Comparison of ENCODE assay signal across 8 cellular contexts in the genomic region with DNA sequence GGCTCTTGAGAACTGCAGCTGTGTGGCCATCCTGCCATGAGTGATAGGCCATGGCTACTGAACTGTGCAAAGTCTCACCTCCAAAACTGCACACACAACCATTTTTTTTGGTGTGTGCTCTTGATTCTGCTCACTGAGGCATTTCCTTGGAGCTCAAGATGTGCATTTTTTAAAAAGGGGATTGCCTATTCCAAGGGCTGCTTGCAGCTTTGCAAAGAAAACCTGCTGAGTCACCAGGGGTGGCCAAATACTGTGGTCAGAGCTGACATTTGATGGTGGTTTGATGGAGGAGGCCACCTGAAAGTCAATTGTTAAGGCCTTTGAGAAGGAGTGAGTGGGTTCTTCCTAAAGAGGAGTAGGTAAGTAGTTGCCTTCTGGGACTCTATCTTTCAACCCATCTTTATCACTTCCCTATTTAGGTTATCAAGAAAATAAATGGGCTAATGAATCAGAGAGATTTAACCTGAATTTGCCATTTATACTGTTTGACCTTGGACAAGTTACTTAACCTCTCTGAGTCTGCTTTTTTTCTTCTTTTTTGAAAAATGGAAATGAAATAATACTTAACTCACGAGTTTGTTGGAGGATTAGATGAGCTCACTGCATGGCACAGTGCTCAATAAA.
DNase-seq lines count a peak whose midpoint lies in the region; ATAC-seq and TF ChIP-seq lines count a peak whose summit lies in the region.

No MANE protein-coding gene starts in this region.

- no peaks in the 10 kb centered on the region for H3K36me3 ChIP-seq in heart right ventricle
- no peaks in the 10 kb centered on the region for H3K36me3 ChIP-seq in psoas muscle (ENCODE audit: insufficient read depth in 1 of 2, low read depth in 1 of 2)

- H3K27ac ChIP-seq in heart right ventricle = no peak overlapping the region
- no peak overlapping the region for H3K27ac ChIP-seq in psoas muscle

- H3K4me1 ChIP-seq in heart right ventricle = peaks cover 0 to 7% (median 0%) of the 10 kb centered on the region in 9 donors
- no peaks in the 10 kb centered on the region for H3K4me1 ChIP-seq in psoas muscle

- peak; percentile 22 for DNase-seq in EL
- DNase-seq in astrocyte of the cerebellum (ENCODE audit: low read depth) = peak; percentile 73
- no peak for DNase-seq in type B pancreatic cell (ENCODE audit: extremely low spot score, unreplicated experiment)
- no peak for DNase-seq in chondrocyte (ENCODE audit: low spot score)
- no peak for DNase-seq in heart right ventricle
- no peak for DNase-seq in psoas muscle

- H3K9me3 Mint-ChIP-seq in type B pancreatic cell (no peaks in the 10 kb centered on the region), chondrocyte (ENCODE audit: low read depth) (peaks cover 6% of the 10 kb centered on the region)

- peaks cover 0 to 10% (median 0%) of the 10 kb centered on the region in 11 donors for H3K9me3 ChIP-seq in heart right ventricle
- no peaks in the 10 kb centered on the region for H3K9me3 ChIP-seq in psoas muscle

- intact Hi-C loops in heart right ventricle (cut with DNase I) = no loop called here
- intact Hi-C loops in psoas muscle (cut with DNase I) = no loop called here

- H3K36me3 Mint-ChIP-seq in type B pancreatic cell (no peaks in the 10 kb centered on the region), chondrocyte (ENCODE audit: low read depth) (no peaks in the 10 kb centered on the region)

- H3K27me3 Mint-ChIP-seq in type B pancreatic cell = peaks cover 2% of the 10 kb centered on the region
- no peaks in the 10 kb centered on the region for H3K27me3 Mint-ChIP-seq in chondrocyte (ENCODE audit: low read depth)

- no peak overlapping the region for H3K4me3 ChIP-seq in astrocyte of the cerebellum (ENCODE audit: low read depth, low read length)
- no peak overlapping the region for H3K4me3 ChIP-seq in heart right ventricle
- H3K4me3 ChIP-seq in psoas muscle = no peak overlapping the region

- 88 to 92% methylated on average over 1 of the region's 1 CpG for WGBS in heart right ventricle, 2 donors
- 95 to 97% (median 95%) methylated on average over 1 of the region's 1 CpG for WGBS in psoas muscle, 3 donors

- peak; percentile 96 for ATAC-seq in GM19452 (IDR thresholded peaks at IDR 0.05; ENCODE audit: unreplicated experiment)
- ATAC-seq in HG03378 (IDR thresholded peaks at IDR 0.05; ENCODE audit: unreplicated experiment) = peak; percentile 88
- no peak for ATAC-seq in heart right ventricle
- ATAC-seq in psoas muscle = no peak

- in situ Hi-C loops in astrocyte of the cerebellum (cut with HindIII; ENCODE audit: low sequenced_read_pairs) = no loop called here

- H3K4me1 Mint-ChIP-seq in type B pancreatic cell (ENCODE audit: unreplicated experiment) = peaks cover 21% of the 10 kb centered on the region
- peaks cover 7% of the 10 kb centered on the region for H3K4me1 Mint-ChIP-seq in chondrocyte (ENCODE audit: low read depth)

- TF ChIP-seq CTCF in astrocyte of the cerebellum (IDR thresholded peaks at IDR 0.05; ENCODE audit: low read depth, low read length, missing control alignments) (no peak), type B pancreatic cell (conservative IDR thresholded peaks at IDR 0.05) (no peak), chondrocyte (IDR thresholded peaks at IDR 0.05) (no peak), heart right ventricle (IDR thresholded peaks at IDR 0.05) (no peak), psoas muscle (IDR thresholded peaks at IDR 0.05) (no peak)

- H3K27me3 ChIP-seq in heart right ventricle (no peaks in the 10 kb centered on the region), psoas muscle (ENCODE audit: insufficient read depth in 3 of 3, low read length in 2 of 3) (no peaks in the 10 kb centered on the region)

- peak overlapping the region; percentile 29 for H3K27ac Mint-ChIP-seq in type B pancreatic cell
- no peak overlapping the region for H3K27ac Mint-ChIP-seq in chondrocyte (ENCODE audit: unreplicated experiment)

- H3K4me3 Mint-ChIP-seq in type B pancreatic cell = no peak overlapping the region
- no peak overlapping the region for H3K4me3 Mint-ChIP-seq in chondrocyte (ENCODE audit: unreplicated experiment)

Comparison
In these comparisons a context has a peak if more than half of its experiments do, and no peak if none do; other contexts are left out.
1. DNase-seq: peak in EL (single experiment) and astrocyte of the cerebellum (single experiment); none in type B pancreatic cell (single experiment), chondrocyte (single experiment), heart right ventricle (0 of 2) and psoas muscle (0 of 2).
2. ATAC-seq: peak in GM19452 (single experiment) and HG03378 (single experiment); none in heart right ventricle (0 of 8) and psoas muscle (0 of 4).